ENCODE assay signal across 22 cellular contexts in the genomic region with DNA sequence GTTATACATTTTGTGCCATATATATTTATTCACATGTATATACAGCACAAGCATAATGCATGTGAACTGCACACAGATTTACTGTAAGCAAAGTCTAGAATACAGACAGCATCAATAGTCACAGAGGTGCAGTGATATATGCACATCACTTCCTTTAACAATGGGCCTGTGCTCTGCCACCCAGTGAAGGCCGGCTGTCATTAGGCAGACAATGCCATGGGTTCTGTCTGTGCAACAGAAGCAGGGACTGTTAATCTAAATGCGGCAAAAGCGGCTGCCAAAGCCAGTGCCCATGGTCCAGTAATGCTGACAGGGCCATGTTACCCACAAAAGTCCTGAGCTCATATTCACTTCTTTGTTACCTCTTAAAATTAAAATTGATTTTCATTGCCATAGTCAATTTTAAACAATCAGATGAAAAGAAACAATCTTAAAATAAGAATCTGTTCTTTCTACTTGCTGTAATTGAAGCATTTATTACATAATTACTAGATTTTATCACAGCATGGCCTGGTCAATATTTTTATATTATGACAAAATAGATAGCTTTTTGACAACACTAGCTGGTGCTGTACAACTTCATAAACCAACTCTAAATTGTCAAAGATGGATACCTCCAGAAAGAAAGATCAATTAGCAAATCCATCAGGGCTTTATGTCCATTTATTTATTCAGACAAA.
"Had no signal": no experiment of that assay in that cellular context is flagged by ENCODE, and none has a peak within 500 bp of the region (broad histone marks: within the 10 kb centered on the region; RNA-seq: fewer than 3 reads in every experiment).

No MANE protein-coding gene starts in this region.

- H3K4me3 Mint-ChIP-seq: activated CD4-positive, alpha-beta T cell treated with anti-CD3 and anti-CD28 coated beads for 36 hours; activated naive CD8-positive, alpha-beta T cell; central memory CD8-positive, alpha-beta T cell; effector memory CD8-positive, alpha-beta T cell; nephron; stimulated activated memory B cell treated with anti-CD40 and anti-IgM and Interleukin-4, amounts not matched to agents 10 μg/mL and 1 μg/mL and 100 μg/mL, for 72 hours; stimulated activated naive CD8-positive, alpha-beta T cell treated with anti-CD3 and anti-CD28 coated beads, Interleukin-15, amount 100 ng/mL, for 72 hours; T-helper 2 cell treated with Interferon-gamma antibody and Interleukin-4, amounts not matched to agents 5 μg/mL and 100 μg/mL, for 36 hours had no signal

- H3K9me3 Mint-ChIP-seq: central memory CD8-positive, alpha-beta T cell; effector memory CD8-positive, alpha-beta T cell; nephron; stimulated activated memory B cell treated with anti-CD40 and anti-IgM and Interleukin-4, amounts not matched to agents 10 μg/mL and 1 μg/mL and 100 μg/mL, for 72 hours; stimulated activated naive CD8-positive, alpha-beta T cell treated with anti-CD3 and anti-CD28 coated beads, Interleukin-15, amount 100 ng/mL, for 72 hours; T-helper 2 cell treated with Interferon-gamma antibody and Interleukin-4, amounts not matched to agents 5 μg/mL and 100 μg/mL, for 36 hours had no signal

- ATAC-seq: activated CD4-positive, alpha-beta T cell treated with anti-CD3 and anti-CD28 coated beads for 36 hours; effector memory CD8-positive, alpha-beta T cell; gastroesophageal sphincter; heart left ventricle; left lung; sciatic nerve; stimulated activated memory B cell treated with anti-CD40 and anti-IgM and Interleukin-4, amounts not matched to agents 10 μg/mL and 1 μg/mL and 100 μg/mL, for 72 hours; stimulated activated naive CD8-positive, alpha-beta T cell treated with anti-CD3 and anti-CD28 coated beads, Interleukin-15, amount 100 ng/mL, for 72 hours; upper lobe of right lung had no signal

- H3K27me3 Mint-ChIP-seq: activated CD4-positive, alpha-beta T cell treated with anti-CD3 and anti-CD28 coated beads for 36 hours; activated naive CD8-positive, alpha-beta T cell; central memory CD8-positive, alpha-beta T cell; effector memory CD8-positive, alpha-beta T cell; stimulated activated memory B cell treated with anti-CD40 and anti-IgM and Interleukin-4, amounts not matched to agents 10 μg/mL and 1 μg/mL and 100 μg/mL, for 72 hours; stimulated activated naive CD8-positive, alpha-beta T cell treated with anti-CD3 and anti-CD28 coated beads, Interleukin-15, amount 100 ng/mL, for 72 hours had no signal

- H3K4me1 Mint-ChIP-seq: nephron; stimulated activated memory B cell treated with anti-CD40 and anti-IgM and Interleukin-4, amounts not matched to agents 10 μg/mL and 1 μg/mL and 100 μg/mL, for 72 hours had no signal

- DNase-seq: activated CD4-positive, alpha-beta T cell treated with anti-CD3 and anti-CD28 coated beads for 36 hours; activated CD4-positive, CD25-positive, alpha-beta regulatory T cell; activated effector memory CD4-positive, alpha-beta T cell treated with Interleukin-2 at 50 U/mL for 16 hours; activated naive CD4-positive, alpha-beta T cell treated with Interleukin-2 at 50 U/mL for 16 hours; activated T-cell treated with anti-CD3 and anti-CD28 coated beads for 4 hours; effector memory CD8-positive, alpha-beta T cell; heart left ventricle; left lung; stimulated activated CD4-positive, alpha-beta T cell treated with anti-CD3 and anti-CD28 coated beads, Interleukin-12 subunit alpha, Interleukin-12 subunit beta, amount 100 ng/mL, for 4 hours; stimulated activated CD4-positive, alpha-beta T cell treated with anti-CD3 and anti-CD28 coated beads, Interleukin-4, amount 100 ng/mL, for 4 hours; stimulated activated CD8-positive, alpha-beta memory T cell treated with anti-CD3 and anti-CD28 coated beads, Interleukin-4, amount 100 ng/mL, for 48 hours; stimulated activated naive CD8-positive, alpha-beta T cell treated with anti-CD3 and anti-CD28 coated beads, Interleukin-15, amount 100 ng/mL, for 72 hours; T-helper 1 cell; tibial artery; upper lobe of right lung had no signal
